24 cellular contexts compared by ENCODE assay signal in the genomic region with DNA sequence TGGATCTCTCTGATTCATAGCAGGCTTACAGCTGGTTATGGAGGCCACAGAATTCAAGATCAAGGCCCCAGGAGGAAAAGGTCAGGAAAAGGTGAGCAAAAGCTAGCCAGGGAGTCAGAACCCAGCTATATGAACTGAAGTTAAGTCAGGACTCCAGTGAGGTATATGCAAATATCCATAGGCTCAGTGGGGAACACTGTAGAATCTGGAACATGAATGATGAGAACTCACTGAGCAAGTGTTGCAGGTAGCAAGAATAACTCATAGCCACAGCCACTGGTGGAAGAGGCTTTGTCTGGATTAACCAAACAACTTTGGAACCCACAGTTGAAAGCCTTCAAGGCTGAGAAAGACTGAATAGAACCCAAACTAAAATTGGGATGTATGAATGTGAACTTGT.
"Had no signal": no experiment of that assay in that cellular context is flagged by ENCODE, and none has a peak within 500 bp of the region (broad histone marks: within the 10 kb centered on the region; RNA-seq: fewer than 3 reads in every experiment).

No MANE protein-coding gene starts in this region.

- H3K4me3 ChIP-seq: adrenal gland, Peyer's patch, SJCRH30 had no signal

- H3K27me3 ChIP-seq: adrenal gland, Peyer's patch, SJCRH30 had no signal

- DNase-seq: activated CD4-positive, alpha-beta T cell treated with anti-CD3 and anti-CD28 coated beads for 4 hours; activated CD8-positive, alpha-beta memory T cell treated with anti-CD3 and anti-CD28 coated beads, Interleukin-2, amount 50 U/mL, for 4 hours; activated CD8-positive, alpha-beta T cell treated with anti-CD3 and anti-CD28 coated beads for 36 hours; activated naive CD4-positive, alpha-beta T cell treated with anti-CD3 and anti-CD28 coated beads, Interleukin-2, amount 50 U/mL, for 16 hours; activated naive CD8-positive, alpha-beta T cell treated with anti-CD3 and anti-CD28 coated beads, Interleukin-2, amount 10 ng/mL, durations not matched to agents 7 days and 5 days; activated T-cell treated with anti-CD3 and anti-CD28 coated beads, Interleukin-2, amount 50 U/mL, for 72 hours; MM.1S; NCI-H1105; NCI-H1436 treated with DMSO at 0.1 percent for 48 hours; NCI-H187; NCI-H2081; NCI-H510A treated with DMSO at 0.1 percent for 48 hours; NCI-H69; Peyer's patch; Right ventricle myocardium superior; SJCRH30; SK-N-SH; T-helper 1 cell; WERI-Rb-1 had no signal

- H3K4me2 ChIP-seq: KMS-11, SK-N-SH had no signal

- H3K9me3 ChIP-seq: adrenal gland, Peyer's patch, SJCRH30, SK-N-SH had no signal

- H3K4me1 ChIP-seq: Peyer's patch, SJCRH30 had no signal

- H3K27ac Mint-ChIP-seq: activated CD8-positive, alpha-beta T cell treated with anti-CD3 and anti-CD28 coated beads for 36 hours; activated naive CD8-positive, alpha-beta T cell treated with anti-CD3 and anti-CD28 coated beads, Interleukin-2, amount 10 ng/mL, durations not matched to agents 7 days and 5 days; activated T-cell treated with anti-CD3 and anti-CD28 coated beads, Interleukin-2, amount 50 U/mL, for 72 hours; brain had no signal

- H3K9me3 Mint-ChIP-seq: activated CD8-positive, alpha-beta T cell treated with anti-CD3 and anti-CD28 coated beads for 36 hours; activated naive CD8-positive, alpha-beta T cell treated with anti-CD3 and anti-CD28 coated beads, Interleukin-2, amount 10 ng/mL, durations not matched to agents 7 days and 5 days; activated T-cell treated with anti-CD3 and anti-CD28 coated beads, Interleukin-2, amount 50 U/mL, for 72 hours; brain; central memory CD8-positive, alpha-beta T cell had no signal

- H3K27ac ChIP-seq: KMS-11, Peyer's patch, RWPE1, SJCRH30, WERI-Rb-1 had no signal

- H3K9ac ChIP-seq: KMS-11, SK-N-SH had no signal

- H3K27me3 Mint-ChIP-seq: activated CD8-positive, alpha-beta T cell treated with anti-CD3 and anti-CD28 coated beads for 36 hours; brain; central memory CD8-positive, alpha-beta T cell had no signal

- ATAC-seq: activated CD8-positive, alpha-beta T cell treated with anti-CD3 and anti-CD28 coated beads for 36 hours; activated T-cell treated with anti-CD3 and anti-CD28 coated beads, Interleukin-2, amount 50 U/mL, for 72 hours had no signal

- H3K36me3 ChIP-seq: adrenal gland, Peyer's patch, SJCRH30, WERI-Rb-1 had no signal

- H3K4me1 Mint-ChIP-seq: activated naive CD8-positive, alpha-beta T cell treated with anti-CD3 and anti-CD28 coated beads, Interleukin-2, amount 10 ng/mL, durations not matched to agents 7 days and 5 days; central memory CD8-positive, alpha-beta T cell had no signal

- H3K4me3 Mint-ChIP-seq: activated CD8-positive, alpha-beta T cell treated with anti-CD3 and anti-CD28 coated beads for 36 hours; activated naive CD8-positive, alpha-beta T cell treated with anti-CD3 and anti-CD28 coated beads, Interleukin-2, amount 10 ng/mL, durations not matched to agents 7 days and 5 days; activated T-cell treated with anti-CD3 and anti-CD28 coated beads, Interleukin-2, amount 50 U/mL, for 72 hours; brain; central memory CD8-positive, alpha-beta T cell had no signal
